20 cellular contexts compared by ENCODE assay signal in the genomic region with DNA sequence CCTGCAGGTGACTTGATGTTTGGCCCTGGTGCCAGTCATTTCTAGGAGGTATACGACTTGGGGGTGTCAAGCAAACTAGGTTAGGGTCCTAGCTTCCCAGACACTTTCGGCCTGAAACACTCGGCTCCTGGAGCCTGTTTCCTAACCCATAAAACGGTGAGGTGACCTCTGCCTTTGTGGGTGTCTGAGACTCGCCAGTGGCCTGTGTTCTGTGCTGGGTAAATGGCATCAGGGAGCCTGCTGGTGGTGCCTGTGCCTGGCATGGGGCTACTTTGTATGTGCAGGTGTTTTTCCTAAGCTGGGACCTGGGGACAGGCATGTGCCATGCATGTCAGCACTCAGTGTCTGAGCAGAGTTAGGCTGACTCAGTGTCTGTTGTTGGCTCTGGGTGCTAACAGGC.
DNase-seq lines count a peak whose midpoint lies in the region; ATAC-seq, FAIRE-seq and TF ChIP-seq lines count a peak whose summit lies in the region.
"Had no signal": no experiment of that assay in that cellular context is flagged by ENCODE, and none has a peak within 500 bp of the region (broad histone marks: within the 10 kb centered on the region; RNA-seq: fewer than 3 reads in every experiment).

No MANE protein-coding gene starts in this region.

- DNase-seq in NT2/D1 (ENCODE audit: low read depth, low spot score) = no peak
- DNase-seq in bronchial epithelial cell (ENCODE audit: low read depth) = no peak
- DNase-seq in hepatocyte (ENCODE audit: low spot score) = no peak
- peak; percentile 41 for DNase-seq in posterior vena cava (ENCODE audit: low spot score)
- no peak for DNase-seq in H4 (ENCODE audit: low spot score)
- DNase-seq: Calu3; CD4-positive, alpha-beta T cell; MV-4-11; NCI-H1417 treated with DMSO at 0.1 percent for 48 hours; NCI-H2029 treated with DMSO at 0.1 percent for 48 hours; NCI-H2227 treated with DMSO at 0.1 percent for 48 hours; OCI-M1 had no signal

- no peaks in the 10 kb centered on the region for H3K27me3 ChIP-seq in NT2/D1 (ENCODE audit: insufficient read depth, insufficient read length)
- H3K27me3 ChIP-seq in bronchial epithelial cell (ENCODE audit: control insufficient read depth, insufficient read depth, low read length) = peaks cover 6% of the 10 kb centered on the region
- peaks cover 3% of the 10 kb centered on the region for H3K27me3 ChIP-seq in hepatocyte

- intact Hi-C loops in posterior vena cava (cut with DNase I) = no loop called here

- peak; percentile 84 for FAIRE-seq in bronchial epithelial cell (lab: Jason Lieb, UNC)
- FAIRE-seq: GM12878, GM19239, H54, HTR-8/SVneo had no signal

- H2AFZ ChIP-seq in hepatocyte = no peak overlapping the region

- H4K20me1 ChIP-seq in hepatocyte (ENCODE audit: insufficient read depth, poor library complexity, severe bottlenecking) = no peaks in the 10 kb centered on the region

- H3K4me1 ChIP-seq in NT2/D1 (ENCODE audit: insufficient read depth, insufficient read length) (peaks cover 20% of the 10 kb centered on the region), hepatocyte (ENCODE audit: insufficient read depth) (peaks cover 5% of the 10 kb centered on the region)

- no peak overlapping the region for H3K4me2 ChIP-seq in hepatocyte

- peak overlapping the region; percentile 23 for H3K9ac ChIP-seq in NT2/D1 (ENCODE audit: insufficient read length, low read depth)

- peaks cover 15% of the 10 kb centered on the region for H3K79me2 ChIP-seq in hepatocyte

- H3K4me3 ChIP-seq in NT2/D1 (ENCODE audit: insufficient read length, low read depth) (no peak overlapping the region), bronchial epithelial cell (ENCODE audit: low read depth, low read length) (no peak overlapping the region), hepatocyte (no peak overlapping the region)
- H3K4me3 ChIP-seq: GM12878 had no signal

- no peaks in the 10 kb centered on the region for H3K9me2 ChIP-seq in hepatocyte (replicated peaks; ENCODE audit: insufficient read depth)

- peak overlapping the region; percentile 32 for H3K27ac ChIP-seq in hepatocyte
- H3K27ac ChIP-seq: RWPE1 had no signal

- peaks cover 8% of the 10 kb centered on the region for H3K36me3 ChIP-seq in NT2/D1 (ENCODE audit: insufficient read depth, insufficient read length, low read length)
- no peaks in the 10 kb centered on the region for H3K36me3 ChIP-seq in bronchial epithelial cell (ENCODE audit: control insufficient read depth, insufficient read depth, low read length)
- H3K36me3 ChIP-seq in hepatocyte (replicated peaks; ENCODE audit: insufficient read depth, low read depth) = no peaks in the 10 kb centered on the region

- 86% methylated on average over 5 of the region's 5 CpGs for WGBS in hepatocyte (ENCODE audit: low lambda C conversion rate, missing lambda C conversion rate)

- no peak for ATAC-seq in GM21723 (IDR thresholded peaks at IDR 0.05; ENCODE audit: unreplicated experiment)
- ATAC-seq in HG02759 (IDR thresholded peaks at IDR 0.05; ENCODE audit: unreplicated experiment) = no peak
- ATAC-seq in HG03442 (IDR thresholded peaks at IDR 0.05; ENCODE audit: unreplicated experiment) = no peak
- ATAC-seq: GM12878 had no signal

- H3K9me3 ChIP-seq in NT2/D1 (ENCODE audit: insufficient read depth, low read length) (no peaks in the 10 kb centered on the region), hepatocyte (ENCODE audit: low read depth) (no peaks in the 10 kb centered on the region)

- no peak for TF ChIP-seq CTCF in bronchial epithelial cell (IDR thresholded peaks at IDR 0.05; ENCODE audit: insufficient read depth, low read length, severe bottlenecking)
- TF ChIP-seq CTCF in hepatocyte (IDR thresholded peaks at IDR 0.05; ENCODE audit: poor library complexity) = no peak
